ENCODE assay signal across 8 cellular contexts in genomic region chr16:56625140-56625942, GRCh38. TPM values are rescaled to one million over a fixed set of nuclear protein-coding genes. Genes with fewer than 3 reads are reported as not detected.
DNase-seq lines count a peak whose midpoint lies in the region; ATAC-seq and TF ChIP-seq lines count a peak whose summit lies in the region.

Gene MT1E (plus strand): TSS chr16:56625781. CDS start chr16:56625852, 71 bp downstream.

- CTCF ChIA-PET in IMR-90 (lab: Yijun Ruan, JAX) = interaction anchor here (1.5 kb wide), 1 partner anchor 14 kb away, joined by 3 read pairs; no protein-coding TSS in a partner anchor

- H4K8ac ChIP-seq in IMR-90 (ENCODE audit: low read depth in 2 of 2, low read length in 2 of 2) = peak within 1 kb of the TSS; percentile 97 to 98
- peak within 1 kb of the TSS; percentile 94 for H4K8ac ChIP-seq in mesenchymal stem cell (ENCODE audit: low read length)

- ATAC-seq in GM18909 (IDR thresholded peaks at IDR 0.05; ENCODE audit: poor library complexity, unreplicated experiment) = peak; percentile 59
- peak; percentile 91 for ATAC-seq in IMR-90 (ENCODE audit: low read depth)

- H3K18ac ChIP-seq in IMR-90 (ENCODE audit: low read depth, low read length) = peak within 1 kb of the TSS; percentile 91
- peak within 1 kb of the TSS; percentile 92 to 97 for H3K18ac ChIP-seq in mesenchymal stem cell (ENCODE audit: low read depth in 1 of 2, low read length in 2 of 2)

- H3K4ac ChIP-seq in IMR-90 (ENCODE audit: low read depth, low read length) = peak within 1 kb of the TSS; percentile 97
- peak within 1 kb of the TSS; percentile 84 to 93 for H3K4ac ChIP-seq in mesenchymal stem cell (ENCODE audit: low read depth in 1 of 2, low read length in 2 of 2)

- peaks cover 4% of the 10 kb centered on the region; the same call in 1 of the 2 replicates for H3K9me1 ChIP-seq in IMR-90 (ENCODE audit: insufficient read depth, low read length)

- H4K5ac ChIP-seq in IMR-90 (ENCODE audit: low read depth, low read length) = peak within 1 kb of the TSS; percentile 98

- H3K56ac ChIP-seq in IMR-90 (ENCODE audit: extremely low read depth, insufficient read depth, low read length) = peak within 1 kb of the TSS; percentile 88

- H2BK5ac ChIP-seq in IMR-90 (ENCODE audit: low read depth, low read length, poor library complexity, severe bottlenecking) (peak within 1 kb of the TSS; percentile 92), mesenchymal stem cell (ENCODE audit: low read depth, low read length, poor library complexity, severe bottlenecking) (peak within 1 kb of the TSS; percentile 36)

- H2BK20ac ChIP-seq in IMR-90 (ENCODE audit: low read depth, low read length) = peak within 1 kb of the TSS; percentile 79

- no peak for TF ChIP-seq RAD21 in IMR-90 (IDR thresholded peaks at IDR 0.05; ENCODE audit: low read length)

- in situ Hi-C loops in IMR-90 (cut with MboI; ENCODE audit: low sequenced_read_pairs) = no loop called here
- in situ Hi-C loops in endometrial microvascular endothelial cells (cut with HindIII; ENCODE audit: inconsistent ontology term, low pct_unique_long_range_greater_than_20kb, low sequenced_read_pairs) = no loop called here

- H3K27ac ChIP-seq in IMR-90 (ENCODE audit: insufficient read depth, low read length) (peak within 1 kb of the TSS; percentile 85), mesenchymal stem cell (ENCODE audit: low read length, poor library complexity, severe bottlenecking) (peak within 1 kb of the TSS; percentile 72)

- H3K9me3 ChIP-seq in IMR-90 (ENCODE audit: control insufficient read depth, insufficient read depth, low read length) (no peaks in the 10 kb centered on the region), mesenchymal stem cell (ENCODE audit: control insufficient read depth, low read length) (no peaks in the 10 kb centered on the region)

- peak within 1 kb of the TSS; percentile 91 to 92 for H2BK12ac ChIP-seq in mesenchymal stem cell (ENCODE audit: low read length in 2 of 2)

- H3K79me1 ChIP-seq in IMR-90 (ENCODE audit: low read depth in 1 of 2, low read length in 2 of 2) = peaks cover 3 to 13% of the 10 kb centered on the region in 2 experiments; a peak in 3 of 4 replicates
- H3K79me1 ChIP-seq in mesenchymal stem cell (replicated peaks; ENCODE audit: low read length, poor library complexity, severe bottlenecking) = no peaks in the 10 kb centered on the region

- H3K14ac ChIP-seq in IMR-90 (replicated peaks; ENCODE audit: low read depth, low read length) (peak within 1 kb of the TSS; percentile 96), mesenchymal stem cell (ENCODE audit: low read length in 2 of 2) (peak within 1 kb of the TSS in 1 of 2 experiments; percentile 96)

- H3K4me2 ChIP-seq in IMR-90 (ENCODE audit: low read depth, low read length) = peak within 1 kb of the TSS; percentile 96
- peak within 1 kb of the TSS; percentile 76 for H3K4me2 ChIP-seq in mesenchymal stem cell (ENCODE audit: low read length, poor library complexity, severe bottlenecking)

- H2AK9ac ChIP-seq in IMR-90 (replicated peaks; ENCODE audit: low read depth, low read length, poor library complexity) = peak within 1 kb of the TSS; percentile 97

- peak; percentile 95 for TF ChIP-seq POLR2A in IMR-90 (IDR thresholded peaks at IDR 0.05; ENCODE audit: low read depth, low read length)

- H4K20me1 ChIP-seq in IMR-90 (ENCODE audit: insufficient read depth, low read length) = no peaks in the 10 kb centered on the region

- DNase-seq in IMR-90 (peak; percentile 76), mesenchymal stem cell (peak; percentile 84), inferior parietal cortex (ENCODE audit: extremely low spot score) (no peak), DMS 273 (lab: John Stamatoyannopoulos, UW; ENCODE audit: unreplicated experiment) (no peak)
- peak; percentile 53 to 58 for DNase-seq in activated CD4-positive, alpha-beta T cell treated with anti-CD3 and anti-CD28 coated beads, Interleukin-2, amount 50 U/mL, for 48 hours
- DNase-seq in stimulated activated CD8-positive, alpha-beta memory T cell treated with anti-CD3 and anti-CD28 coated beads, Interleukin-15, amount 100 ng/mL, for 48 hours (ENCODE audit: low read depth in 2 of 2) = peak; percentile 76 to 78

- no peak for TF ChIP-seq CTCF in IMR-90 (conservative IDR thresholded peaks at IDR 0.05; ENCODE audit: low read depth, low read length)

- peak within 1 kb of the TSS; percentile 95 for H2BK15ac ChIP-seq in IMR-90 (ENCODE audit: low read depth, low read length)
- peak within 1 kb of the TSS; percentile 88 for H2BK15ac ChIP-seq in mesenchymal stem cell (ENCODE audit: low read depth, poor library complexity, severe bottlenecking)

- peak within 1 kb of the TSS; percentile 100 for H2AK5ac ChIP-seq in IMR-90 (ENCODE audit: low read depth, low read length)
- peak within 1 kb of the TSS; percentile 61 for H2AK5ac ChIP-seq in mesenchymal stem cell (ENCODE audit: low read length, severe bottlenecking)

- 13% methylated on average over 30 of the region's 62 CpGs; no CpG with 5 or more reads in 1 of the 2 experiments for WGBS in IMR-90 (ENCODE audit: extremely low coverage in 2 of 2, insufficient read length in 1 of 2), 2 experiments
- 2% methylated on average over 60 of the region's 62 CpGs for WGBS in mesenchymal stem cell

- H2BK120ac ChIP-seq in IMR-90 (ENCODE audit: low read depth, low read length) = peak within 1 kb of the TSS; percentile 92
- H2BK120ac ChIP-seq in mesenchymal stem cell (ENCODE audit: low read depth, low read length) = peak within 1 kb of the TSS; percentile 96

- H2AFZ ChIP-seq in IMR-90 (replicated peaks; ENCODE audit: low read length, poor library complexity) = peak within 1 kb of the TSS; percentile 98
- H2AFZ ChIP-seq in mesenchymal stem cell (ENCODE audit: low read depth, low read length) = peak within 1 kb of the TSS; percentile 68

- H3K9ac ChIP-seq in IMR-90 (ENCODE audit: low read depth, low read length) (peak within 1 kb of the TSS; percentile 84), mesenchymal stem cell (ENCODE audit: low read length) (peak within 1 kb of the TSS; percentile 94)

- POLR2A ChIA-PET in IMR-90 (lab: Charles Lee; ENCODE audit: unreplicated experiment) = interaction anchor here (0.6 to 3.8 kb wide), 3 partner anchors 8 to 408 kb away, joined by 3 to 37 read pairs (median 12); partner anchors contain the start of gene MT2A

- dilution Hi-C loops in IMR-90 (cut with HindIII; ENCODE audit: low sequenced_read_pairs, unreplicated experiment) = no loop called here

- intact Hi-C loops in IMR-90 (cut with micrococcal nuclease) = loop anchor here (5.0 kb wide), 1 partner anchor 57 kb away; the partner anchor contains the start of gene MT1X

- H4K91ac ChIP-seq in IMR-90 (ENCODE audit: insufficient read depth, low read depth, low read length) = peak within 1 kb of the TSS; percentile 96
- peak within 1 kb of the TSS; percentile 97 for H4K91ac ChIP-seq in mesenchymal stem cell (ENCODE audit: low read length)

- H3K23ac ChIP-seq in IMR-90 (ENCODE audit: low read depth, low read length) = peak within 1 kb of the TSS; percentile 96
- H3K23ac ChIP-seq in mesenchymal stem cell (ENCODE audit: low read length in 2 of 2) = peak within 1 kb of the TSS in 1 of 2 experiments; percentile 34

- H3K36me3 ChIP-seq in IMR-90 (ENCODE audit: control insufficient read depth, insufficient read depth, low read length) (no peaks in the 10 kb centered on the region), mesenchymal stem cell (ENCODE audit: control insufficient read depth in 1 of 2, insufficient read depth in 2 of 2, low read depth in 1 of 2, low read length in 2 of 2) (no peaks in the 10 kb centered on the region)

- H3K4me3 ChIP-seq in IMR-90 (ENCODE audit: insufficient read depth, low read depth, low read length) (peak within 1 kb of the TSS; percentile 51), mesenchymal stem cell (ENCODE audit: insufficient read depth in 1 of 2, low read depth in 1 of 2, low read length in 2 of 2) (peak within 1 kb of the TSS; percentile 61 to 81)

- H3K27me3 ChIP-seq in IMR-90 (ENCODE audit: control insufficient read depth, insufficient read depth, low read length) (no peaks in the 10 kb centered on the region), mesenchymal stem cell (ENCODE audit: control insufficient read depth in 1 of 2, insufficient read depth in 1 of 2, low read length in 2 of 2) (no peaks in the 10 kb centered on the region)

- H3K4me1 ChIP-seq in IMR-90 (ENCODE audit: control insufficient read depth, insufficient read depth, low read length) = peaks cover 17% of the 10 kb centered on the region
- H3K4me1 ChIP-seq in mesenchymal stem cell (ENCODE audit: control insufficient read depth, insufficient read depth, low read depth, low read length) = peaks cover 22% of the 10 kb centered on the region

- BruUV-seq in IMR-90 (replicated peaks; lab: Mats Ljungman, UMichigan) = no TSS peak

TF ChIP-seq in IMR-90, 13 proteins besides CTCF, POLR2A, EP300 and RAD21:
- TF ChIP-seq MXI1 (IDR thresholded peaks at IDR 0.05; ENCODE audit: borderline replicate concordance, low read depth, low read length) (no peak), RCOR1 (IDR thresholded peaks at IDR 0.05; ENCODE audit: insufficient replicate concordance, low read length) (no peak), ELK1 (IDR thresholded peaks at IDR 0.05; ENCODE audit: borderline replicate concordance, low read depth, low read length) (no peak), MAZ (IDR thresholded peaks at IDR 0.05; ENCODE audit: borderline replicate concordance, low read depth, low read length) (no peak), RFX5 (IDR thresholded peaks at IDR 0.05; ENCODE audit: low read depth, low read length) (no peak), NFE2L2 (IDR thresholded peaks at IDR 0.05; ENCODE audit: low read depth, low read length) (no peak), FOS (IDR thresholded peaks at IDR 0.05; ENCODE audit: low read depth, low read length) (no peak), CHD1 (IDR thresholded peaks at IDR 0.05; ENCODE audit: low read depth, low read length) (no peak), MAFK (IDR thresholded peaks at IDR 0.05; ENCODE audit: low read depth, low read length) (no peak)

RNA-seq across cellular contexts. Expression of gene MT1E, which starts in this region (rescaled TPM):
- 137 and 166 TPM in 2 replicates for total RNA-seq in IMR-90 (2012; rRNA removed)
- polyA plus RNA-seq in IMR-90 (2012; rRNA removed) = 733 and 821 TPM in 2 replicates
- polyA plus RNA-seq in IMR-90 (2012; cell fraction: cytosol; rRNA removed) = 236 and 418 TPM in 2 replicates
- polyA plus RNA-seq in IMR-90 (2012; cell fraction: nucleus; rRNA removed; ENCODE audit: low replicate concordance) = 56.6 and 97.9 TPM in 2 replicates
- 878 TPM for total RNA-seq in endometrial microvascular endothelial cells (ENCODE audit: inconsistent ontology term)
- polyA plus RNA-seq in mesenchymal stem cell (2013, experiment 1 of 2) = 93.8 TPM
- polyA plus RNA-seq in mesenchymal stem cell (2013, experiment 2 of 2) = 92.9 TPM

Comparison
In these comparisons a context has a peak if more than half of its experiments do, and no peak if none do; other contexts are left out.
1. DNase-seq: peak in IMR-90 (single experiment), activated CD4-positive, alpha-beta T cell treated with anti-CD3 and anti-CD28 coated beads, Interleukin-2, amount 50 U/mL, for 48 hours (2 of 2), mesenchymal stem cell (single experiment) and stimulated activated CD8-positive, alpha-beta memory T cell treated with anti-CD3 and anti-CD28 coated beads, Interleukin-15, amount 100 ng/mL, for 48 hours (2 of 2); none in inferior parietal cortex (single experiment) and DMS 273 (single experiment).